Comparison of ENCODE assay signal across 8 cellular contexts in genomic region chr12:6723607-6724408, GRCh38. TPM values are rescaled to one million over a fixed set of nuclear protein-coding genes. Genes with fewer than 3 reads are reported as not detected.
DNase-seq lines count a peak whose midpoint lies in the region; ATAC-seq and TF ChIP-seq lines count a peak whose summit lies in the region.

A gene with protein sequence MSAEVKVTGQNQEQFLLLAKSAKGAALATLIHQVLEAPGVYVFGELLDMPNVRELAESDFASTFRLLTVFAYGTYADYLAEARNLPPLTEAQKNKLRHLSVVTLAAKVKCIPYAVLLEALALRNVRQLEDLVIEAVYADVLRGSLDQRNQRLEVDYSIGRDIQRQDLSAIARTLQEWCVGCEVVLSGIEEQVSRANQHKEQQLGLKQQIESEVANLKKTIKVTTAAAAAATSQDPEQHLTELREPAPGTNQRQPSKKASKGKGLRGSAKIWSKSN (plus strand): TSS chr12:6724046. CDS start chr12:6724657, 611 bp downstream.

- ATAC-seq in GM21447 (IDR thresholded peaks at IDR 0.05; ENCODE audit: unreplicated experiment): peak; percentile 91

- H3K27ac ChIP-seq in HUES64 (ENCODE audit: low read depth, low read length) (peak within 1 kb of the TSS; percentile 84), OCI-LY1 (ENCODE audit: low read depth, low read length, poor library complexity, severe bottlenecking) (peak within 1 kb of the TSS; percentile 76)

- under 1% methylated on average over 49 of the region's 49 CpGs for WGBS in HUES64

- in situ Hi-C loops in endometrial microvascular endothelial cells (cut with HindIII; ENCODE audit: inconsistent ontology term, low pct_unique_long_range_greater_than_20kb, low sequenced_read_pairs): loop anchor here (10.0 kb wide), 1 partner anchor 71 kb away; no protein-coding TSS in a partner anchor

- H3K4me3 ChIP-seq in HUES64 (ENCODE audit: low read length) (peak within 1 kb of the TSS; percentile 70), OCI-LY1 (ENCODE audit: low read depth, low read length, poor library complexity, severe bottlenecking) (peak within 1 kb of the TSS; percentile 69)

- peaks cover 15% of the 10 kb centered on the region for H3K4me1 Mint-ChIP-seq in Calu3 (ENCODE audit: low read depth, unreplicated experiment)

- BruUV-seq in Calu3 (replicated peaks; lab: Mats Ljungman, UMichigan): no TSS peak

- peak within 1 kb of the TSS; percentile 77 for H3K4me3 Mint-ChIP-seq in Calu3 (ENCODE audit: low read depth, unreplicated experiment)

- peak within 1 kb of the TSS; percentile 89 for H3K4me2 ChIP-seq in OCI-LY1 (ENCODE audit: low read length)

- H3K36me3 Mint-ChIP-seq in Calu3 (ENCODE audit: insufficient read depth, unreplicated experiment): peaks cover 16% of the 10 kb centered on the region

- TF ChIP-seq CTCF in Calu3 (IDR thresholded peaks at IDR 0.05; ENCODE audit: unreplicated experiment): no peak
- no peak for TF ChIP-seq CTCF in OCI-LY1 (IDR thresholded peaks at IDR 0.05; ENCODE audit: low read length)

- no peaks in the 10 kb centered on the region; the same call in 1 of the 2 replicates for H3K4me1 ChIP-seq in HUES64 (ENCODE audit: insufficient read depth, low read length)
- peaks cover 37% of the 10 kb centered on the region for H3K4me1 ChIP-seq in OCI-LY1 (ENCODE audit: insufficient read depth, low read length, severe bottlenecking)

- no peaks in the 10 kb centered on the region for H3K9me2 ChIP-seq in OCI-LY1 (ENCODE audit: low read depth, low read length)

- no peaks in the 10 kb centered on the region for H3K79me2 ChIP-seq in OCI-LY1 (ENCODE audit: insufficient read depth, low read length)

- CTCF ChIA-PET in Calu3 (lab: Charles Lee): interaction anchor here (0.5 to 2.3 kb wide), 9 partner anchors 18 to 128 kb away, joined by 3 to 14 read pairs (median 5); partner anchors contain the start of genes MLF2, USP5 and ZNF384

- peaks cover 10% of the 10 kb centered on the region for H3K27me3 Mint-ChIP-seq in Calu3 (ENCODE audit: unreplicated experiment)

- H3F3A ChIP-seq in OCI-LY1 (ENCODE audit: insufficient read depth, low read length): peaks cover 7% of the 10 kb centered on the region; the same call in 1 of the 2 replicates

- H2AFZ ChIP-seq in OCI-LY1 (ENCODE audit: low read length): peak within 1 kb of the TSS; percentile 90

- H3K27me3 ChIP-seq in HUES64 (ENCODE audit: insufficient read depth, low read length) (no peaks in the 10 kb centered on the region; the same call in 1 of the 2 replicates), OCI-LY1 (ENCODE audit: insufficient read depth, low read length) (no peaks in the 10 kb centered on the region)

- peak within 1 kb of the TSS; percentile 72 for H3K27ac Mint-ChIP-seq in Calu3 (ENCODE audit: unreplicated experiment)

- intact Hi-C loops in Calu3 (cut with micrococcal nuclease; ENCODE audit: unreplicated experiment): loop anchor here (5.0 kb wide), 1 partner anchor 62 kb away; the partner anchor contains the start of gene ING4

- peaks cover 15% of the 10 kb centered on the region for H3K36me3 ChIP-seq in HUES64 (ENCODE audit: insufficient read depth, low read length)
- peaks cover 9% of the 10 kb centered on the region; the same call in 1 of the 2 replicates for H3K36me3 ChIP-seq in OCI-LY1 (ENCODE audit: insufficient read depth, low read length)

- no peaks in the 10 kb centered on the region for H4K20me1 ChIP-seq in OCI-LY1 (ENCODE audit: insufficient read depth, low read length)

- H3K9me3 ChIP-seq in HUES64 (ENCODE audit: insufficient read depth, low read depth, low read length) (no peaks in the 10 kb centered on the region), OCI-LY1 (ENCODE audit: low read length) (no peaks in the 10 kb centered on the region)

- peak within 1 kb of the TSS; percentile 79 for H3K9ac ChIP-seq in HUES64 (ENCODE audit: low read depth, low read length)
- peak within 1 kb of the TSS; percentile 87 for H3K9ac ChIP-seq in OCI-LY1 (ENCODE audit: low read length)

- DNase-seq in Calu3 (peak; percentile 97), mesenteric fat pad (ENCODE audit: low spot score) (peak; percentile 98)
- peak; percentile 91 for DNase-seq in activated CD8-positive, alpha-beta memory T cell treated with anti-CD3 and anti-CD28 coated beads, Interleukin-2, amount 50 U/mL, for 4 hours
- peak; percentile 82 for DNase-seq in stimulated activated CD8-positive, alpha-beta memory T cell treated with anti-CD3 and anti-CD28 coated beads, Interleukin-15, amount 100 ng/mL, for 24 hours (ENCODE audit: low read depth)

- H3K9me3 Mint-ChIP-seq in Calu3 (ENCODE audit: low read depth, unreplicated experiment): no peaks in the 10 kb centered on the region

RNA-seq across cellular contexts. Expression of the gene that starts here (rescaled TPM):
- 47.3 and 55.3 TPM in 2 replicates for total RNA-seq in Calu3 (2022)
- polyA plus RNA-seq in HUES64 (2013, experiment 1 of 2): 32.1 TPM
- polyA plus RNA-seq in HUES64 (2013, experiment 2 of 2): 31.7 TPM
- 69.5 TPM for total RNA-seq in endometrial microvascular endothelial cells (ENCODE audit: inconsistent ontology term)
- total RNA-seq in mesenteric fat pad: 57.5 TPM

Comparison
In these comparisons a context has a peak if more than half of its experiments do, and no peak if none do; other contexts are left out.
1. Peak in every context shown above with its lines: DNase-seq, ATAC-seq, H3K4me3 ChIP-seq and H3K27ac ChIP-seq.